Comparison of ENCODE assay signal across 8 cellular contexts in the genomic region with DNA sequence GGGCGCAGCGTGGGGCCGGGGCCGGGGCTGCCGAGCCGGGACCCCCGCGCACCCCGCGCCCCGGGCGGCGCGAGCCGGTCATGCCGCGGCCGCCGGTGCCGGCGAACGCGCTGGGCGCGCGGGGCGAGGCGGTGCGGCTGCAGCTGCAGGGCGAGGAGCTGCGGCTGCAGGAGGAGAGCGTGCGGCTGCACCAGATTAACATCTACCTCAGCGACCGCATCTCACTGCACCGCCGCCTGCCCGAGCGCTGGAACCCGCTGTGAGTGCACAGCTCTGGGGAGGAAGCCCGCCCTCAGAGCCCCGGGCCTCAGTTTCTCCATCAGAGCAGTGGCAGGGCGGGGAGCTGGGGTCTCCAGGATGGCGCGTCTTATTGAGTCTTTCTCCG. TPM values are rescaled to one million over a fixed set of nuclear protein-coding genes. Genes with fewer than 3 reads are reported as not detected.
DNase-seq lines count a peak whose midpoint lies in the region; ATAC-seq and TF ChIP-seq lines count a peak whose summit lies in the region.

No MANE protein-coding gene starts in this region.

- 0 to 1% methylated on average over 25 to 34 of the region's 46 CpGs for WGBS in mesodermal cell (ENCODE audit: insufficient coverage in 2 of 2), 2 experiments

- no peaks in the 10 kb centered on the region for H3K9me3 Mint-ChIP-seq in central memory CD8-positive, alpha-beta T cell

- peaks cover 23% of the 10 kb centered on the region for H3K4me1 Mint-ChIP-seq in central memory CD8-positive, alpha-beta T cell

- H3K9me3 ChIP-seq in mesodermal cell (ENCODE audit: control insufficient read depth, low read length) (no peaks in the 10 kb centered on the region), upper lobe of right lung (no peaks in the 10 kb centered on the region)

- intact Hi-C loops in upper lobe of right lung (cut with DNase I): no loop called here

- peak overlapping the region; percentile 41 for H3K4me3 ChIP-seq in mesodermal cell (ENCODE audit: extremely low read depth, insufficient read depth, low read length, poor library complexity, severe bottlenecking)
- H3K4me3 ChIP-seq in upper lobe of right lung: peak overlapping the region; percentile 56

- H3K36me3 ChIP-seq in mesodermal cell (ENCODE audit: control insufficient read depth, insufficient read depth, low read length) (no peaks in the 10 kb centered on the region), upper lobe of right lung (no peaks in the 10 kb centered on the region)

- peaks cover 22% of the 10 kb centered on the region for H3K27me3 Mint-ChIP-seq in central memory CD8-positive, alpha-beta T cell

- H3K4me3 Mint-ChIP-seq in central memory CD8-positive, alpha-beta T cell: peak overlapping the region; percentile 86

- H3K36me3 Mint-ChIP-seq in central memory CD8-positive, alpha-beta T cell (ENCODE audit: insufficient read depth): peaks cover 2% of the 10 kb centered on the region

- no peak for TF ChIP-seq CTCF in upper lobe of right lung (IDR thresholded peaks at IDR 0.05)

- H3K4me1 ChIP-seq in mesodermal cell (ENCODE audit: control insufficient read depth, insufficient read depth, low read length, poor library complexity, severe bottlenecking) (peaks cover 14% of the 10 kb centered on the region), upper lobe of right lung (peaks cover 21% of the 10 kb centered on the region)

- DNase-seq in 8988T (peak; percentile 47), NCI-H748 treated with DMSO at 0.1 percent for 48 hours (lab: John Stamatoyannopoulos, UW) (peak; percentile 16), upper lobe of right lung (peak; percentile 72), NCI-H1092 treated with DMSO at 0.1 percent for 48 hours (lab: John Stamatoyannopoulos, UW) (no peak)
- DNase-seq in central memory CD8-positive, alpha-beta T cell (ENCODE audit: low spot score in 2 of 2): no peak

- H3K27ac ChIP-seq in mesodermal cell (ENCODE audit: low read depth, low read length, severe bottlenecking) (no peak overlapping the region), upper lobe of right lung (peak overlapping the region; percentile 51)

- ATAC-seq in GM18867 (IDR thresholded peaks at IDR 0.05; ENCODE audit: unreplicated experiment) (peak; percentile 32), upper lobe of right lung (peak; percentile 10), GM18870 (IDR thresholded peaks at IDR 0.05; ENCODE audit: unreplicated experiment) (no peak)
- peak; percentile 34 for ATAC-seq in central memory CD8-positive, alpha-beta T cell (replicated peaks; ENCODE audit: extremely low read depth, poor library complexity, severe bottlenecking)

- no peaks in the 10 kb centered on the region for H3K27me3 ChIP-seq in upper lobe of right lung

- H3K27ac Mint-ChIP-seq in central memory CD8-positive, alpha-beta T cell (ENCODE audit: low read depth): no peak overlapping the region

RNA-seq across cellular contexts. Expression of gene GALNT12, which starts 0.3 kb away (rescaled TPM):
- polyA plus RNA-seq in mesodermal cell (2013, experiment 1 of 2): 7.0 TPM
- polyA plus RNA-seq in mesodermal cell (2013, experiment 2 of 2): 6.6 TPM
- 28.3 TPM for total RNA-seq in upper lobe of right lung

RNA-seq across cellular contexts. Expression of gene ANKS6, which starts 11.4 kb away (rescaled TPM):
- 23.0 TPM for polyA plus RNA-seq in mesodermal cell (2013, experiment 1 of 2)
- polyA plus RNA-seq in mesodermal cell (2013, experiment 2 of 2): 21.8 TPM
- total RNA-seq in upper lobe of right lung: 26.7 TPM

Comparison
In these comparisons a context has a peak if more than half of its experiments do, and no peak if none do; other contexts are left out.
1. DNase-seq: peak in 8988T (single experiment), NCI-H748 treated with DMSO at 0.1 percent for 48 hours (single experiment) and upper lobe of right lung (single experiment); none in central memory CD8-positive, alpha-beta T cell (0 of 2) and NCI-H1092 treated with DMSO at 0.1 percent for 48 hours (single experiment).